In the genomic region with DNA sequence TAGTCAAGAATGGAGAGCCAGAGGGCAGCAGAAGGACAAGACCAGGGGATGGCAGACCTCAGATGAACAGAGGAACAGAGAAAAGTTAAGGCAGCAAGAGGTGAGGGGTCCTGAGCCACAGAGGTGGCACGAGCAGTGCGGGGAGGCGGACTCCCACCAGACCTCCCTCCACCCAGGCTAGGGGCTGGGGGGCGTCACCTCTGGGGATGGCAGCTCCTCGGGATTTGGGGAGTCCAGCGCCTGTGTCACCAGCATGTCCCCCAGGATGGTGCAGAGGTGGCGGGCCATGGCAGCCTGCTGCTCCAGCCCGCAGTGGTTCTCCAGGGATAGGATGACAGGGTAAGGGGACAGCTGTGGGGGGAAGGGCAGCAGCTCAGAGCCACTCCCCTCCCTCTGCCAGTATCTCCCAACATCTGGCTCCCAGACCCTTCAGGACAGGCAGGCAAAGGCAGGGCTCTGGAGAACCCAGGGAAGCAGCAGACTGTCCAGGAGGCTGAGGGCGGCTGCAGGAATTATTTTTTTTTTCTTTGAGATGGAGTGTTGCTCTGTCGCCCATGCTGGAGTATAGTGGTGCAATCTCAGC, we compare ENCODE assay signal across 12 cellular contexts.
"Had no signal": no experiment of that assay in that cellular context is flagged by ENCODE, and none has a peak within 500 bp of the region (broad histone marks: within the 10 kb centered on the region; RNA-seq: fewer than 3 reads in every experiment).

No MANE protein-coding gene starts in this region.

- DNase-seq: activated CD8-positive, alpha-beta memory T cell treated with anti-CD3 and anti-CD28 coated beads, Interleukin-2, amount 50 U/mL, for 4 hours; activated CD8-positive, alpha-beta T cell treated with anti-CD3 and anti-CD28 coated beads for 36 hours; aorta; gastrocnemius medialis; kidney glomerular epithelial cell; lower lobe of right lung; midbrain; small intestine; thyroid gland had no signal

- H3K27ac Mint-ChIP-seq: activated CD8-positive, alpha-beta T cell treated with anti-CD3 and anti-CD28 coated beads for 36 hours had no signal

- ATAC-seq: activated CD8-positive, alpha-beta T cell treated with anti-CD3 and anti-CD28 coated beads for 36 hours; gastrocnemius medialis; lower lobe of right lung had no signal

- H3K27ac ChIP-seq: gastrocnemius medialis, hepatocyte, lower lobe of right lung, neutrophil, right atrium auricular region, thyroid gland had no signal

- H3K9me3 Mint-ChIP-seq: activated CD8-positive, alpha-beta T cell treated with anti-CD3 and anti-CD28 coated beads for 36 hours had no signal

- H3K4me3 Mint-ChIP-seq: activated CD8-positive, alpha-beta T cell treated with anti-CD3 and anti-CD28 coated beads for 36 hours had no signal
